ENCODE assay signal across 1 cellular context in genomic region chr21:42107177-42107880, GRCh38.
TF ChIP-seq lines count a peak whose summit lies in the region.

No MANE protein-coding gene starts in this region.

TF ChIP-seq in IMR-90, 13 proteins besides CTCF, POLR2A, EP300 and RAD21 (continued from another document):
- TF ChIP-seq ELK1 (IDR thresholded peaks at IDR 0.05; ENCODE audit: borderline replicate concordance, low read depth, low read length) = no peak
- TF ChIP-seq CHD1 (IDR thresholded peaks at IDR 0.05; ENCODE audit: low read depth, low read length) = no peak
- no peak for TF ChIP-seq MAFK (IDR thresholded peaks at IDR 0.05; ENCODE audit: low read depth, low read length)
- TF ChIP-seq CEBPB (IDR thresholded peaks at IDR 0.05; ENCODE audit: low read depth, low read length) = no peak
- no peak for TF ChIP-seq MAZ (IDR thresholded peaks at IDR 0.05; ENCODE audit: borderline replicate concordance, low read depth, low read length)
- no peak for TF ChIP-seq SMC3 (IDR thresholded peaks at IDR 0.05; ENCODE audit: low read depth, low read length)
- TF ChIP-seq RFX5 (IDR thresholded peaks at IDR 0.05; ENCODE audit: low read depth, low read length) = no peak
- no peak for TF ChIP-seq RCOR1 (IDR thresholded peaks at IDR 0.05; ENCODE audit: insufficient replicate concordance, low read length)
- TF ChIP-seq MXI1 (IDR thresholded peaks at IDR 0.05; ENCODE audit: borderline replicate concordance, low read depth, low read length) = no peak
